Comparison of ENCODE assay signal across 19 cellular contexts in the genomic region with DNA sequence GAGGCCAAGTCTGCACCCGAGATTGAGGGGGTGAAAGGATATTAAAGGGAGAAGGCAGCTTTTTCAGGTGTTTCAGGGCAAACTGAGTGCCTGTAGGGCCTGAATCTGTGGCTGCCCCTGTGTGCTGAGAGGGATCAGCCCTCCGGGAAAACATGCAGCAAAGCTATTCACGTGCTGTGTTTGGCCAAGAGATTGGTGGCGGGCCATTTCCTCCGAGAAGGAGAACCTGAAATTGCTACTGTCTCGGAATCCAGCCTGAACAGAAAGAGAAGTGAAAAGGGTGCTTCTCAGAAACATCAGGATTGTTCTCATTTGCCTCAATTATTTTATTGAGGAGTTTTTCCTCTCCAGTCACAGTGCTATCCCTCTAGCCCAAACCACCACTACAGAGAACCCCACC. TPM values are rescaled to one million over a fixed set of nuclear protein-coding genes. Genes with fewer than 3 reads are reported as not detected.
A peak's percentile ranks its signal among the peaks of the same experiment; 100 is the strongest.
DNase-seq lines count a peak whose midpoint lies in the region; ATAC-seq lines count a peak whose summit lies in the region.
"Had no signal": no experiment of that assay in that cellular context is flagged by ENCODE, and none has a peak within 500 bp of the region (broad histone marks: within the 10 kb centered on the region; RNA-seq: fewer than 3 reads in every experiment).

No MANE protein-coding gene starts in this region.

- H3K27ac Mint-ChIP-seq in activated T-cell treated with anti-CD3 and anti-CD28 coated beads, Interleukin-2, amount 50 U/mL, for 72 hours = peak overlapping the region; percentile 91
- H3K27ac Mint-ChIP-seq in activated naive CD8-positive, alpha-beta T cell treated with anti-CD3 and anti-CD28 coated beads, Interleukin-2, amount 10 ng/mL, durations not matched to agents 7 days and 5 days = peak overlapping the region; percentile 57
- H3K27ac Mint-ChIP-seq: H9, nephron progenitor cell had no signal

- no peak for DNase-seq in activated T-cell treated with anti-CD3 and anti-CD28 coated beads, Interleukin-2, amount 50 U/mL, for 72 hours
- no peak for DNase-seq in activated T-cell treated with anti-CD3 and anti-CD28 coated beads, Interleukin-2, amount 50 U/mL, for 4 hours
- no peak for DNase-seq in activated naive CD8-positive, alpha-beta T cell treated with anti-CD3 and anti-CD28 coated beads, Interleukin-2, amount 10 ng/mL, durations not matched to agents 7 days and 5 days
- peak; percentile 8 for DNase-seq in stimulated activated naive CD8-positive, alpha-beta T cell treated with anti-CD3 and anti-CD28 coated beads, Interleukin-15, Interleukin-2, amounts not matched to agents 100 U/mL and 50 U/mL, for 24 hours
- DNase-seq in HPDE6-E6E7 (ENCODE audit: extremely low spot score) (no peak), MG63 (no peak), DMS79 treated with DMSO at 0.1 percent for 48 hours (lab: John Stamatoyannopoulos, UW) (no peak)
- DNase-seq: activated CD4-positive, CD25-positive, alpha-beta regulatory T cell treated with anti-CD3 and anti-CD28 coated beads, Interleukin-2, amount 50 U/mL, for 72 hours; H9; NCI-H1694; nephron progenitor cell; stimulated activated CD4-positive, alpha-beta T cell treated with anti-CD3 and anti-CD28 coated beads, Interleukin-12 subunit alpha, Interleukin-12 subunit beta, amount 100 ng/mL, for 4 hours had no signal

- H3K27me3 Mint-ChIP-seq in activated T-cell treated with anti-CD3 and anti-CD28 coated beads, Interleukin-2, amount 50 U/mL, for 72 hours (ENCODE audit: low read depth) = no peaks in the 10 kb centered on the region
- no peaks in the 10 kb centered on the region for H3K27me3 Mint-ChIP-seq in activated T-cell treated with anti-CD3 and anti-CD28 coated beads, Interleukin-2, amount 50 U/mL, for 4 hours (ENCODE audit: low read depth)
- H3K27me3 Mint-ChIP-seq in activated naive CD8-positive, alpha-beta T cell treated with anti-CD3 and anti-CD28 coated beads, Interleukin-2, amount 10 ng/mL, durations not matched to agents 7 days and 5 days = peaks cover 2% of the 10 kb centered on the region

- H3K36me3 Mint-ChIP-seq in activated T-cell treated with anti-CD3 and anti-CD28 coated beads, Interleukin-2, amount 50 U/mL, for 72 hours (ENCODE audit: insufficient read depth in 2 of 2) = no peaks in the 10 kb centered on the region
- no peaks in the 10 kb centered on the region for H3K36me3 Mint-ChIP-seq in activated T-cell treated with anti-CD3 and anti-CD28 coated beads, Interleukin-2, amount 50 U/mL, for 4 hours (ENCODE audit: insufficient read depth)
- H3K36me3 Mint-ChIP-seq in activated naive CD8-positive, alpha-beta T cell treated with anti-CD3 and anti-CD28 coated beads, Interleukin-2, amount 10 ng/mL, durations not matched to agents 7 days and 5 days = no peaks in the 10 kb centered on the region

- peak overlapping the region in 1 of 2 donors; percentile 57 for H3K4me3 Mint-ChIP-seq in activated T-cell treated with anti-CD3 and anti-CD28 coated beads, Interleukin-2, amount 50 U/mL, for 72 hours
- H3K4me3 Mint-ChIP-seq in activated T-cell treated with anti-CD3 and anti-CD28 coated beads, Interleukin-2, amount 50 U/mL, for 4 hours = no peak overlapping the region
- H3K4me3 Mint-ChIP-seq in activated naive CD8-positive, alpha-beta T cell treated with anti-CD3 and anti-CD28 coated beads, Interleukin-2, amount 10 ng/mL, durations not matched to agents 7 days and 5 days = no peak overlapping the region
- H3K4me3 Mint-ChIP-seq: H9, nephron progenitor cell had no signal

- peak overlapping the region; percentile 94 for H3K27ac ChIP-seq in KOPT-K1 (ENCODE audit: low read depth, low read length, poor library complexity, severe bottlenecking)
- H3K27ac ChIP-seq: prostate gland, vagina had no signal

- H3K9me3 ChIP-seq in KOPT-K1 (ENCODE audit: insufficient read depth, low read length, poor library complexity, severe bottlenecking) (no peaks in the 10 kb centered on the region), MG63 (no peaks in the 10 kb centered on the region)
- H3K9me3 ChIP-seq: prostate gland, vagina had no signal

- no peak for ATAC-seq in activated T-cell treated with anti-CD3 and anti-CD28 coated beads, Interleukin-2, amount 50 U/mL, for 72 hours (replicated peaks in 1 of 2)
- no peak for ATAC-seq in activated T-cell treated with anti-CD3 and anti-CD28 coated beads, Interleukin-2, amount 50 U/mL, for 4 hours
- ATAC-seq in activated naive CD8-positive, alpha-beta T cell treated with anti-CD3 and anti-CD28 coated beads, Interleukin-2, amount 10 ng/mL, durations not matched to agents 7 days and 5 days (ENCODE audit: low read depth) = no peak
- no peak for ATAC-seq in stimulated activated naive CD8-positive, alpha-beta T cell treated with anti-CD3 and anti-CD28 coated beads, Interleukin-15, Interleukin-2, amounts not matched to agents 100 U/mL and 50 U/mL, for 24 hours

- POLR2A ChIA-PET in activated naive CD8-positive, alpha-beta T cell treated with anti-CD3 and anti-CD28 coated beads, Interleukin-2, amount 10 ng/mL, durations not matched to agents 7 days and 5 days (lab: Charles Lee) = interaction anchor here (2.7 to 3.8 kb wide), 2 partner anchors 10 to 36 kb away, joined by 28 to 38 read pairs; a partner anchor contains a TSS

- H3K4me1 Mint-ChIP-seq in activated T-cell treated with anti-CD3 and anti-CD28 coated beads, Interleukin-2, amount 50 U/mL, for 72 hours (ENCODE audit: low read depth) = peaks cover 81% of the 10 kb centered on the region
- peaks cover 73% of the 10 kb centered on the region for H3K4me1 Mint-ChIP-seq in activated T-cell treated with anti-CD3 and anti-CD28 coated beads, Interleukin-2, amount 50 U/mL, for 4 hours (ENCODE audit: low read depth)
- H3K4me1 Mint-ChIP-seq in activated naive CD8-positive, alpha-beta T cell treated with anti-CD3 and anti-CD28 coated beads, Interleukin-2, amount 10 ng/mL, durations not matched to agents 7 days and 5 days = peaks cover 63% of the 10 kb centered on the region
- H3K4me1 Mint-ChIP-seq: H9, nephron progenitor cell had no signal

- no peak overlapping the region for H3K4me3 ChIP-seq in MG63
- H3K4me3 ChIP-seq: prostate gland, vagina had no signal

- H3K36me3 ChIP-seq in KOPT-K1 (ENCODE audit: insufficient read depth, low read length) (no peaks in the 10 kb centered on the region), MG63 (no peaks in the 10 kb centered on the region)
- H3K36me3 ChIP-seq: prostate gland, vagina had no signal

- peaks cover 2 to 3% of the 10 kb centered on the region in 2 donors for H3K9me3 Mint-ChIP-seq in activated T-cell treated with anti-CD3 and anti-CD28 coated beads, Interleukin-2, amount 50 U/mL, for 72 hours
- no peaks in the 10 kb centered on the region for H3K9me3 Mint-ChIP-seq in activated T-cell treated with anti-CD3 and anti-CD28 coated beads, Interleukin-2, amount 50 U/mL, for 4 hours
- H3K9me3 Mint-ChIP-seq in activated naive CD8-positive, alpha-beta T cell treated with anti-CD3 and anti-CD28 coated beads, Interleukin-2, amount 10 ng/mL, durations not matched to agents 7 days and 5 days = no peaks in the 10 kb centered on the region
- H3K9me3 Mint-ChIP-seq: H9, nephron progenitor cell had no signal

- no peaks in the 10 kb centered on the region for H3K27me3 ChIP-seq in MG63
- H3K27me3 ChIP-seq: vagina had no signal

RNA-seq across cellular contexts. Expression of a gene that starts 16.0 kb away (rescaled TPM):
- 10 to 100 TPM; 43.5 to 50.5 TPM for total RNA-seq in activated T-cell treated with anti-CD3 and anti-CD28 coated beads, Interleukin-2, amount 50 U/mL, for 72 hours
- total RNA-seq in activated T-cell treated with anti-CD3 and anti-CD28 coated beads, Interleukin-2, amount 50 U/mL, for 4 hours = 10 to 100 TPM; 44.1 to 52.2 (median 50.2) TPM
- 100 to 1,000 TPM; 112 to 123 TPM for total RNA-seq in activated naive CD8-positive, alpha-beta T cell treated with anti-CD3 and anti-CD28 coated beads, Interleukin-2, amount 10 ng/mL, durations not matched to agents 7 days and 5 days
- not detected in 2 replicates for total RNA-seq in MG63 (2014; rRNA removed; shearing (Covaris generic); ENCODE audit: low replicate concordance)
- total RNA-seq: fibroblast of villous mesenchyme, H9 had no signal

RNA-seq across cellular contexts. Expression of a gene that starts 36.8 kb away (rescaled TPM):
- 1 to 10 TPM; 5.5 to 9.3 TPM for total RNA-seq in activated T-cell treated with anti-CD3 and anti-CD28 coated beads, Interleukin-2, amount 50 U/mL, for 72 hours
- total RNA-seq in activated T-cell treated with anti-CD3 and anti-CD28 coated beads, Interleukin-2, amount 50 U/mL, for 4 hours = 1 to 10 TPM; 2.1 to 2.7 (median 2.1) TPM
- 10 to 100 TPM; 42.1 to 43.0 TPM for total RNA-seq in activated naive CD8-positive, alpha-beta T cell treated with anti-CD3 and anti-CD28 coated beads, Interleukin-2, amount 10 ng/mL, durations not matched to agents 7 days and 5 days
- total RNA-seq in MG63 (2014; rRNA removed; shearing (Covaris generic); ENCODE audit: low replicate concordance) = not detected in 2 replicates
- total RNA-seq: astrocyte, fibroblast of villous mesenchyme, H9 had no signal

RNA-seq across cellular contexts. Expression of a gene that starts 46.9 kb away (rescaled TPM):
- not detected for total RNA-seq in activated T-cell treated with anti-CD3 and anti-CD28 coated beads, Interleukin-2, amount 50 U/mL, for 72 hours
- total RNA-seq in activated T-cell treated with anti-CD3 and anti-CD28 coated beads, Interleukin-2, amount 50 U/mL, for 4 hours = under 1 TPM; 0.24 to 0.58 (median 0.33) TPM
- total RNA-seq in activated naive CD8-positive, alpha-beta T cell treated with anti-CD3 and anti-CD28 coated beads, Interleukin-2, amount 10 ng/mL, durations not matched to agents 7 days and 5 days = under 1 TPM; 0.61 to 0.82 TPM
- total RNA-seq in MG63 (2014; rRNA removed; shearing (Covaris generic); ENCODE audit: low replicate concordance) = 0.23 TPM in 1 of 2 replicates, not detected in the other
- total RNA-seq: lung microvascular endothelial cell; T-helper 2 cell treated with Interferon-gamma antibody and Interleukin-4, amounts not matched to agents 100 ng/mL and 5 ng/mL, for 36 hours had no signal

RNA-seq across cellular contexts. Expression of a gene that starts 47.3 kb away (rescaled TPM):
- under 1 TPM; 0.24 to 0.30 TPM for total RNA-seq in activated T-cell treated with anti-CD3 and anti-CD28 coated beads, Interleukin-2, amount 50 U/mL, for 72 hours
- total RNA-seq in activated T-cell treated with anti-CD3 and anti-CD28 coated beads, Interleukin-2, amount 50 U/mL, for 4 hours = under 1 TPM; 0.20 to 0.24 (median 0.22) TPM
- under 1 TPM in 1 of 2 experiments, not detected in 1; 0.54 TPM for total RNA-seq in activated naive CD8-positive, alpha-beta T cell treated with anti-CD3 and anti-CD28 coated beads, Interleukin-2, amount 10 ng/mL, durations not matched to agents 7 days and 5 days
- total RNA-seq in MG63 (2014; rRNA removed; shearing (Covaris generic); ENCODE audit: low replicate concordance) = not detected in 2 replicates
- total RNA-seq: astrocyte; fibroblast of villous mesenchyme; H9; lung microvascular endothelial cell; T-helper 2 cell treated with Interferon-gamma antibody and Interleukin-4, amounts not matched to agents 100 ng/mL and 5 ng/mL, for 36 hours had no signal

Comparison
In these comparisons a context has a peak if more than half of its experiments do, and no peak if none do; other contexts are left out.
1. RNA of a gene that starts 16.0 kb away (total RNA-seq): 112 to 123 TPM in activated naive CD8-positive, alpha-beta T cell treated with anti-CD3 and anti-CD28 coated beads, Interleukin-2, amount 10 ng/mL, durations not matched to agents 7 days and 5 days, 43.5 to 50.5 TPM in activated T-cell treated with anti-CD3 and anti-CD28 coated beads, Interleukin-2, amount 50 U/mL, for 72 hours and 44.1 to 52.2 TPM in activated T-cell treated with anti-CD3 and anti-CD28 coated beads, Interleukin-2, amount 50 U/mL, for 4 hours; not detected in MG63; every median in the first group is over 10 times any median in the second.
2. RNA of a gene that starts 36.8 kb away (total RNA-seq): 42.1 to 43.0 TPM in activated naive CD8-positive, alpha-beta T cell treated with anti-CD3 and anti-CD28 coated beads, Interleukin-2, amount 10 ng/mL, durations not matched to agents 7 days and 5 days; 5.5 to 9.3 TPM in activated T-cell treated with anti-CD3 and anti-CD28 coated beads, Interleukin-2, amount 50 U/mL, for 72 hours, 2.1 to 2.7 TPM in activated T-cell treated with anti-CD3 and anti-CD28 coated beads, Interleukin-2, amount 50 U/mL, for 4 hours and not detected in MG63; every median in the first group is over 4 times any median in the second.